ENCODE assay signal across 9 cellular contexts in genomic region chr10:60446855-60447254, GRCh38. TPM values are rescaled to one million over a fixed set of nuclear protein-coding genes. Genes with fewer than 3 reads are reported as not detected.
DNase-seq lines count a peak whose midpoint lies in the region; ATAC-seq and TF ChIP-seq lines count a peak whose summit lies in the region.
"Had no signal": no experiment of that assay in that cellular context is flagged by ENCODE, and none has a peak within 500 bp of the region (broad histone marks: within the 10 kb centered on the region; RNA-seq: fewer than 3 reads in every experiment).

No MANE protein-coding gene starts in this region.

- no peaks in the 10 kb centered on the region for H3K9me3 ChIP-seq in right atrium auricular region

- H3K4me1 Mint-ChIP-seq in T-helper 1 cell treated with Interleukin-12 subunit alpha and Interleukin-12 subunit beta and Interleukin-4 antibody, amounts not matched to agents 30 μg/mL and 1 μg/mL, for 36 hours (ENCODE audit: low read depth) = peaks cover 11% of the 10 kb centered on the region
- H3K4me1 Mint-ChIP-seq in stimulated activated memory B cell treated with anti-CD40 and anti-IgM and Interleukin-4, amounts not matched to agents 10 μg/mL and 1 μg/mL and 100 μg/mL, for 72 hours = peaks cover 9% of the 10 kb centered on the region

- H3K36me3 ChIP-seq in right atrium auricular region = no peaks in the 10 kb centered on the region

- H3K4me3 ChIP-seq in right atrium auricular region = no peak overlapping the region

- DNase-seq in left cardiac atrium = no peak
- no peak for DNase-seq in right atrium auricular region (ENCODE audit: low spot score)
- DNase-seq in iPS-NIHi11 (ENCODE audit: low spot score) = peak; percentile 41
- no peak for DNase-seq in stimulated activated naive CD4-positive, alpha-beta T cell treated with Interleukin-2 at 50 U/mL for 16 hours (lab: John Stamatoyannopoulos, UW)
- DNase-seq: activated CD8-positive, alpha-beta memory T cell treated with anti-CD3 and anti-CD28 coated beads, Interleukin-2, amount 50 U/mL, for 48 hours had no signal

- H3K27ac ChIP-seq in right atrium auricular region = peak overlapping the region in 1 of 2 donors; percentile 25

- peaks cover 0 to 18% of the 10 kb centered on the region in 2 donors for H3K4me1 ChIP-seq in right atrium auricular region

- peak overlapping the region; percentile 41 for H3K27ac Mint-ChIP-seq in T-helper 1 cell treated with Interleukin-12 subunit alpha and Interleukin-12 subunit beta and Interleukin-4 antibody, amounts not matched to agents 30 μg/mL and 1 μg/mL, for 36 hours
- no peak overlapping the region for H3K27ac Mint-ChIP-seq in stimulated activated memory B cell treated with anti-CD40 and anti-IgM and Interleukin-4, amounts not matched to agents 10 μg/mL and 1 μg/mL and 100 μg/mL, for 72 hours

- no peaks in the 10 kb centered on the region for H3K27me3 Mint-ChIP-seq in T-helper 1 cell treated with Interleukin-12 subunit alpha and Interleukin-12 subunit beta and Interleukin-4 antibody, amounts not matched to agents 30 μg/mL and 1 μg/mL, for 36 hours (ENCODE audit: low read depth)
- no peaks in the 10 kb centered on the region for H3K27me3 Mint-ChIP-seq in stimulated activated memory B cell treated with anti-CD40 and anti-IgM and Interleukin-4, amounts not matched to agents 10 μg/mL and 1 μg/mL and 100 μg/mL, for 72 hours

- intact Hi-C loops in left cardiac atrium (cut with DNase I) = loop anchor here in 1 of 2 donors (2.0 kb wide), 1 partner anchor 200 kb away; no protein-coding TSS in a partner anchor

- no peaks in the 10 kb centered on the region for H3K27me3 ChIP-seq in right atrium auricular region

- ATAC-seq in left cardiac atrium (peak; percentile 78 to 88), HG03342 (IDR thresholded peaks at IDR 0.05; ENCODE audit: unreplicated experiment) (no peak), HG02642 (IDR thresholded peaks at IDR 0.05; ENCODE audit: poor library complexity, unreplicated experiment) (no peak)
- no peak for ATAC-seq in stimulated activated memory B cell treated with anti-CD40 and anti-IgM and Interleukin-4, amounts not matched to agents 10 μg/mL and 1 μg/mL and 100 μg/mL, for 72 hours

- no peaks in the 10 kb centered on the region for H3K9me3 Mint-ChIP-seq in T-helper 1 cell treated with Interleukin-12 subunit alpha and Interleukin-12 subunit beta and Interleukin-4 antibody, amounts not matched to agents 30 μg/mL and 1 μg/mL, for 36 hours
- H3K9me3 Mint-ChIP-seq in stimulated activated memory B cell treated with anti-CD40 and anti-IgM and Interleukin-4, amounts not matched to agents 10 μg/mL and 1 μg/mL and 100 μg/mL, for 72 hours = no peaks in the 10 kb centered on the region

- TF ChIP-seq CTCF in right atrium auricular region (IDR thresholded peaks at IDR 0.05) = no peak

- no peak overlapping the region for H3K4me3 Mint-ChIP-seq in T-helper 1 cell treated with Interleukin-12 subunit alpha and Interleukin-12 subunit beta and Interleukin-4 antibody, amounts not matched to agents 30 μg/mL and 1 μg/mL, for 36 hours
- H3K4me3 Mint-ChIP-seq in stimulated activated memory B cell treated with anti-CD40 and anti-IgM and Interleukin-4, amounts not matched to agents 10 μg/mL and 1 μg/mL and 100 μg/mL, for 72 hours = no peak overlapping the region

- peaks cover 1% of the 10 kb centered on the region for H3K36me3 Mint-ChIP-seq in T-helper 1 cell treated with Interleukin-12 subunit alpha and Interleukin-12 subunit beta and Interleukin-4 antibody, amounts not matched to agents 30 μg/mL and 1 μg/mL, for 36 hours (ENCODE audit: low read depth)
- no peaks in the 10 kb centered on the region for H3K36me3 Mint-ChIP-seq in stimulated activated memory B cell treated with anti-CD40 and anti-IgM and Interleukin-4, amounts not matched to agents 10 μg/mL and 1 μg/mL and 100 μg/mL, for 72 hours

RNA-seq across cellular contexts. Expression of gene ANK3, which starts 57.2 kb away (rescaled TPM):
- total RNA-seq in left cardiac atrium = 100 to 1,000 TPM; 142 to 199 TPM
- total RNA-seq in right atrium auricular region = 100 to 1,000 TPM; 189 to 198 TPM

Comparison
In these comparisons a context has a peak if more than half of its experiments do, and no peak if none do; other contexts are left out.
1. ATAC-seq: peak in left cardiac atrium (2 of 2); none in HG03342 (single experiment), stimulated activated memory B cell treated with anti-CD40 and anti-IgM and Interleukin-4, amounts not matched to agents 10 μg/mL and 1 μg/mL and 100 μg/mL, for 72 hours (single experiment) and HG02642 (single experiment).